ENCODE assay signal across 9 cellular contexts in genomic region chr10:49362596-49363260, GRCh38. TPM values are rescaled to one million over a fixed set of nuclear protein-coding genes. Genes with fewer than 3 reads are reported as not detected.
DNase-seq lines count a peak whose midpoint lies in the region; ATAC-seq lines count a peak whose summit lies in the region.
"Had no signal": no experiment of that assay in that cellular context is flagged by ENCODE, and none has a peak within 500 bp of the region (broad histone marks: within the 10 kb centered on the region; RNA-seq: fewer than 3 reads in every experiment).

No MANE protein-coding gene starts in this region.

- H3K4me3 Mint-ChIP-seq in IgD-negative memory B cell (peak overlapping the region in 3 of 4 donors; percentile 14 to 68 (median 17)), naive B cell (no peak overlapping the region)

- DNase-seq in naive B cell = no peak
- DNase-seq in activated CD4-positive, alpha-beta T cell treated with anti-CD3 and anti-CD28 coated beads, Interleukin-2, amount 50 U/mL, for 48 hours = no peak
- no peak for DNase-seq in stimulated activated CD4-positive, alpha-beta T cell treated with anti-CD3 and anti-CD28 coated beads, Interleukin-4, amount 100 ng/mL, for 1 hour
- no peak for DNase-seq in NCI-H526 treated with DMSO at 0.1 percent for 48 hours (lab: John Stamatoyannopoulos, UW)
- no peak for DNase-seq in midbrain (lab: John Stamatoyannopoulos, UW)
- DNase-seq: NCI-H226 had no signal

- ATAC-seq in GM18858 (IDR thresholded peaks at IDR 0.05; ENCODE audit: unreplicated experiment) (peak; percentile 96), HG02571 (IDR thresholded peaks at IDR 0.05; ENCODE audit: unreplicated experiment) (peak; percentile 76), naive B cell (ENCODE audit: low read depth in 2 of 2) (peak; percentile 14 to 28)

- H3K4me1 Mint-ChIP-seq in IgD-negative memory B cell (peaks cover 4 to 14% (median 9%) of the 10 kb centered on the region in 3 donors), naive B cell (peaks cover 8 to 16% (median 13%) of the 10 kb centered on the region in 3 donors)

- H3K9me3 Mint-ChIP-seq in IgD-negative memory B cell = peaks cover 0 to 2% (median 1%) of the 10 kb centered on the region in 3 donors
- peaks cover 0 to 6% (median 1%) of the 10 kb centered on the region in 7 donors for H3K9me3 Mint-ChIP-seq in naive B cell

- H3K27me3 Mint-ChIP-seq in IgD-negative memory B cell = peaks cover 5% of the 10 kb centered on the region
- H3K27me3 Mint-ChIP-seq in naive B cell = peaks cover 0 to 16% (median 5%) of the 10 kb centered on the region in 3 donors

- H3K36me3 Mint-ChIP-seq in IgD-negative memory B cell (no peaks in the 10 kb centered on the region), naive B cell (no peaks in the 10 kb centered on the region)

- H3K27ac Mint-ChIP-seq in IgD-negative memory B cell = peak overlapping the region in 2 of 3 donors; percentile 25 to 78
- peak overlapping the region in 2 of 6 donors; percentile 16 to 62 for H3K27ac Mint-ChIP-seq in naive B cell

RNA-seq across cellular contexts. Expression of gene DRGX, which starts 33.2 kb away (rescaled TPM):
- polyA plus RNA-seq in IgD-negative memory B cell (not detected), naive B cell (ENCODE audit: low read depth in 6 of 6) (not detected)

Comparison
In these comparisons a context has a peak if more than half of its experiments do, and no peak if none do; other contexts are left out.
1. ATAC-seq: peak in every context shown above with its lines; median percentile 96 in GM18858; 76 in HG02571; 21 in naive B cell.
2. H3K4me3 Mint-ChIP-seq: peak in IgD-negative memory B cell (3 of 4); none in naive B cell (0 of 8).